Comparison of ENCODE assay signal across 16 cellular contexts in the genomic region with DNA sequence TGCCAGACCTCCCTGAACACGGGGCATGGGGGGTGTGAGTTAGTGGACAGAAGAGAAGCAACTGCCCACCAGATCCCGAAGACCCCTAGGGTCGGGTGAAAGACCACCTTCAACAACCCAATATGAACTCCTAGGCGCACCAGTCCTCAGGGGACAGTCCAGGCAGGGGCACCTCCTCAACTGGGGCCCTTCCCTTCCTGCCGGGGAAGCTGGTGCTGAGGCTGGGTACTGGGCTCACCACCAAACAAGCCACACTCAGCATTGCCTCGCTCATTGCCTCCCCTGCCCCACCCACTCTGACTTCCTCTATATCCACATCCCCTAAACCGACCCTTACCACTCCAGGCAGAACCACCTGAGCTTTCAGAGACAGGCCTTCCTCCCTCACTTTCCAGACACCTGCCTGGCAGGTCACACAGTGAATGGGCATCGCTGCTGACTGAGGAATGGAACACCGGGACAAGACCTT. TPM values are rescaled to one million over a fixed set of nuclear protein-coding genes. Genes with fewer than 3 reads are reported as not detected.
DNase-seq lines count a peak whose midpoint lies in the region; ATAC-seq and TF ChIP-seq lines count a peak whose summit lies in the region.
"Had no signal": no experiment of that assay in that cellular context is flagged by ENCODE, and none has a peak within 500 bp of the region (broad histone marks: within the 10 kb centered on the region; RNA-seq: fewer than 3 reads in every experiment).

No MANE protein-coding gene starts in this region.

- no peaks in the 10 kb centered on the region for H3K9me3 Mint-ChIP-seq in activated CD8-positive, alpha-beta T cell treated with anti-CD3 and anti-CD28 coated beads for 36 hours

- H3K4me1 Mint-ChIP-seq in activated CD8-positive, alpha-beta T cell treated with anti-CD3 and anti-CD28 coated beads for 36 hours (ENCODE audit: low read depth): peaks cover 94% of the 10 kb centered on the region

- H3K4me1 ChIP-seq in right atrium auricular region: no peaks in the 10 kb centered on the region
- H3K4me1 ChIP-seq in osteoblast (ENCODE audit: insufficient read depth, low read length): no peaks in the 10 kb centered on the region
- H3K4me1 ChIP-seq: adrenal gland had no signal

- ATAC-seq in Right ventricle myocardium superior (ENCODE audit: poor library complexity): no peak
- ATAC-seq in activated CD8-positive, alpha-beta T cell treated with anti-CD3 and anti-CD28 coated beads for 36 hours: peak; percentile 10
- peak; percentile 24 for ATAC-seq in esophagus mucosa
- ATAC-seq in GM19455 (IDR thresholded peaks at IDR 0.05; ENCODE audit: unreplicated experiment): no peak
- ATAC-seq: SK-N-SH treated with all-trans-retinoic acid at 6 μM for 48 hours had no signal

- H3K79me2 ChIP-seq in osteoblast (ENCODE audit: insufficient read depth, low read length): no peaks in the 10 kb centered on the region

- DNase-seq in Right ventricle myocardium superior (peak; percentile 42), right atrium auricular region (ENCODE audit: low spot score) (no peak), NCI-H2081 (lab: John Stamatoyannopoulos, UW) (no peak), osteoblast (ENCODE audit: insufficient read length, low spot score, missing footprints) (no peak)
- peak; percentile 55 for DNase-seq in activated CD8-positive, alpha-beta T cell treated with anti-CD3 and anti-CD28 coated beads for 36 hours
- DNase-seq: adrenal gland, dermis blood vessel endothelial cell, EL, MM.1S, NCI-H345, psoas muscle had no signal

- peak overlapping the region; percentile 95 for H3K27ac Mint-ChIP-seq in activated CD8-positive, alpha-beta T cell treated with anti-CD3 and anti-CD28 coated beads for 36 hours

- peak overlapping the region; percentile 62 for H3K4me3 Mint-ChIP-seq in activated CD8-positive, alpha-beta T cell treated with anti-CD3 and anti-CD28 coated beads for 36 hours

- CTCF ChIA-PET in activated CD8-positive, alpha-beta T cell treated with anti-CD3 and anti-CD28 coated beads for 36 hours (lab: Charles Lee): interaction anchor here (0.9 to 2.4 kb wide), 7 partner anchors 10 to 94 kb away, joined by 3 to 12 read pairs (median 7); no protein-coding TSS in a partner anchor

- TF ChIP-seq CTCF in right atrium auricular region (IDR thresholded peaks at IDR 0.05) (no peak), osteoblast (IDR thresholded peaks at IDR 0.05; ENCODE audit: extremely low read depth, low read depth, low read length) (no peak)
- TF ChIP-seq CTCF in activated CD8-positive, alpha-beta T cell treated with anti-CD3 and anti-CD28 coated beads for 36 hours (IDR thresholded peaks at IDR 0.05): no peak

- H3K27ac ChIP-seq in right atrium auricular region (no peak overlapping the region), temporal lobe (ENCODE audit: low read depth, low read length) (peak overlapping the region; percentile 100), osteoblast (ENCODE audit: low read depth, low read length) (no peak overlapping the region)
- H3K27ac ChIP-seq: adrenal gland, HL-60, psoas muscle had no signal

- H3K36me3 ChIP-seq in right atrium auricular region (no peaks in the 10 kb centered on the region), osteoblast (ENCODE audit: insufficient read depth, low read length) (no peaks in the 10 kb centered on the region)

- H3K27me3 Mint-ChIP-seq in activated CD8-positive, alpha-beta T cell treated with anti-CD3 and anti-CD28 coated beads for 36 hours: no peaks in the 10 kb centered on the region

- no peaks in the 10 kb centered on the region for H3K27me3 ChIP-seq in right atrium auricular region
- H3K27me3 ChIP-seq in osteoblast (ENCODE audit: insufficient read depth, low read length): no peaks in the 10 kb centered on the region
- H3K27me3 ChIP-seq: adrenal gland had no signal

- H3K4me3 ChIP-seq in right atrium auricular region: no peak overlapping the region
- no peak overlapping the region for H3K4me3 ChIP-seq in osteoblast (ENCODE audit: insufficient read depth, low read length)
- H3K4me3 ChIP-seq: adrenal gland, psoas muscle had no signal

- peaks cover 82% of the 10 kb centered on the region for H3K36me3 Mint-ChIP-seq in activated CD8-positive, alpha-beta T cell treated with anti-CD3 and anti-CD28 coated beads for 36 hours (ENCODE audit: low read depth)

- H3K9me3 ChIP-seq in right atrium auricular region (no peaks in the 10 kb centered on the region), osteoblast (ENCODE audit: low read depth, low read length) (no peaks in the 10 kb centered on the region)
- H3K9me3 ChIP-seq: adrenal gland, psoas muscle had no signal

- intact Hi-C loops in Right ventricle myocardium superior (cut with DNase I): no loop called here
- intact Hi-C loops in activated CD8-positive, alpha-beta T cell treated with anti-CD3 and anti-CD28 coated beads for 36 hours (cut with micrococcal nuclease): no loop called here

- no peak overlapping the region for H3K4me2 ChIP-seq in osteoblast (ENCODE audit: insufficient read depth, low read length)

- H4K20me1 ChIP-seq in osteoblast (ENCODE audit: insufficient read depth, low read length): no peaks in the 10 kb centered on the region

- no peak overlapping the region for H2AFZ ChIP-seq in osteoblast (ENCODE audit: low read length)

- POLR2A ChIA-PET in activated CD8-positive, alpha-beta T cell treated with anti-CD3 and anti-CD28 coated beads for 36 hours (lab: Charles Lee): interaction anchor here (1.2 to 5.0 kb wide), 8 partner anchors 10 to 144 kb away, joined by 3 to 33 read pairs (median 8); a partner anchor contains a TSS

RNA-seq across cellular contexts. Expression of a gene that starts 42.5 kb away (rescaled TPM):
- total RNA-seq in Right ventricle myocardium superior (18.7 TPM), right atrium auricular region (10 to 100 TPM; 14.6 to 22.1 TPM), esophagus mucosa (30.4 TPM), temporal lobe (10.6 TPM), osteoblast (0.72 and 0.88 TPM in 2 replicates)
- total RNA-seq in activated CD8-positive, alpha-beta T cell treated with anti-CD3 and anti-CD28 coated beads for 36 hours: 100 to 1,000 TPM; 290 to 317 TPM

Comparison
In these comparisons a context has a peak if more than half of its experiments do, and no peak if none do; other contexts are left out.
1. DNase-seq: peak in Right ventricle myocardium superior (single experiment) and activated CD8-positive, alpha-beta T cell treated with anti-CD3 and anti-CD28 coated beads for 36 hours (single experiment); none in right atrium auricular region (single experiment), NCI-H2081 (0 of 2) and osteoblast (single experiment).
2. ATAC-seq: peak in activated CD8-positive, alpha-beta T cell treated with anti-CD3 and anti-CD28 coated beads for 36 hours (single experiment) and esophagus mucosa (single experiment); none in Right ventricle myocardium superior (single experiment) and GM19455 (single experiment).